In genomic region chr3:17583530-17583929, GRCh38 we compare ENCODE assay signal across 21 cellular contexts.
"Had no signal": no experiment of that assay in that cellular context is flagged by ENCODE, and none has a peak within 500 bp of the region (broad histone marks: within the 10 kb centered on the region; RNA-seq: fewer than 3 reads in every experiment).

No MANE protein-coding gene starts in this region.

- ATAC-seq: activated CD8-positive, alpha-beta memory T cell treated with anti-CD3 and anti-CD28 coated beads, Interleukin-2, amount 10 ng/mL, durations not matched to agents 7 days and 5 days; activated T-cell treated with anti-CD3 and anti-CD28 coated beads, Interleukin-2, amount 50 U/mL, for 4 hours; foreskin keratinocyte; natural killer cell treated with Interleukin-12 subunit alpha and Interleukin-12 subunit beta and Interleukin-15 and Interleukin-18, amount 100 ng/mL, for 72 hours had no signal

- DNase-seq: activated CD4-positive, alpha-beta memory T cell treated with anti-CD3 and anti-CD28 coated beads for 36 hours; activated CD4-positive, alpha-beta T cell treated with anti-CD3 and anti-CD28 coated beads for 1 hour; activated CD8-positive, alpha-beta memory T cell treated with anti-CD3 and anti-CD28 coated beads, Interleukin-2, amount 10 ng/mL, durations not matched to agents 7 days and 5 days; activated effector memory CD4-positive, alpha-beta T cell treated with anti-CD3 and anti-CD28 coated beads, Interleukin-2, amount 50 U/mL, for 16 hours; activated T-cell treated with anti-CD3 and anti-CD28 coated beads, Interleukin-2, amount 50 U/mL, for 4 hours; amniotic stem cell; central memory CD4-positive, alpha-beta T cell; effector CD4-positive, alpha-beta T cell; esophagus squamous epithelium; foreskin keratinocyte; glutamatergic neuron; stimulated activated CD4-positive, alpha-beta T cell treated with anti-CD3 and anti-CD28 coated beads, Interleukin-15, amount 100 ng/mL, for 24 hours; stimulated activated CD4-positive, alpha-beta T cell treated with anti-CD3 and anti-CD28 coated beads, Interleukin-4, amount 100 ng/mL, for 1 hour; stimulated activated naive CD4-positive, alpha-beta T cell; T-helper 9 cell; tibial artery; uterus had no signal

- H3K4me3 Mint-ChIP-seq: activated CD4-positive, alpha-beta memory T cell treated with anti-CD3 and anti-CD28 coated beads for 36 hours; activated CD8-positive, alpha-beta memory T cell treated with anti-CD3 and anti-CD28 coated beads, Interleukin-2, amount 10 ng/mL, durations not matched to agents 7 days and 5 days; activated naive CD4-positive, alpha-beta T cell treated with anti-CD3 and anti-CD28 coated beads, Interleukin-2, amount 50 U/mL, for 24 hours; activated T-cell treated with anti-CD3 and anti-CD28 coated beads, Interleukin-2, amount 50 U/mL, for 4 hours; natural killer cell treated with Interleukin-12 subunit alpha and Interleukin-12 subunit beta and Interleukin-15 and Interleukin-18, amount 100 ng/mL, for 72 hours had no signal

- H3K36me3 Mint-ChIP-seq: natural killer cell treated with Interleukin-12 subunit alpha and Interleukin-12 subunit beta and Interleukin-15 and Interleukin-18, amount 100 ng/mL, for 72 hours had no signal

- H3K4me3 ChIP-seq: coronary artery, esophagus squamous epithelium, skin epidermis, tibial artery, uterus had no signal

- H3K27ac Mint-ChIP-seq: activated CD4-positive, alpha-beta memory T cell treated with anti-CD3 and anti-CD28 coated beads for 36 hours; activated CD8-positive, alpha-beta memory T cell treated with anti-CD3 and anti-CD28 coated beads, Interleukin-2, amount 10 ng/mL, durations not matched to agents 7 days and 5 days; activated naive CD4-positive, alpha-beta T cell treated with anti-CD3 and anti-CD28 coated beads, Interleukin-2, amount 50 U/mL, for 24 hours; natural killer cell treated with Interleukin-12 subunit alpha and Interleukin-12 subunit beta and Interleukin-15 and Interleukin-18, amount 100 ng/mL, for 72 hours had no signal

- H3K9me3 Mint-ChIP-seq: activated CD4-positive, alpha-beta memory T cell treated with anti-CD3 and anti-CD28 coated beads for 36 hours; activated naive CD4-positive, alpha-beta T cell treated with anti-CD3 and anti-CD28 coated beads, Interleukin-2, amount 50 U/mL, for 24 hours; activated T-cell treated with anti-CD3 and anti-CD28 coated beads, Interleukin-2, amount 50 U/mL, for 4 hours; natural killer cell treated with Interleukin-12 subunit alpha and Interleukin-12 subunit beta and Interleukin-15 and Interleukin-18, amount 100 ng/mL, for 72 hours had no signal

- H3K27me3 Mint-ChIP-seq: activated CD4-positive, alpha-beta memory T cell treated with anti-CD3 and anti-CD28 coated beads for 36 hours; activated CD8-positive, alpha-beta memory T cell treated with anti-CD3 and anti-CD28 coated beads, Interleukin-2, amount 10 ng/mL, durations not matched to agents 7 days and 5 days; activated naive CD4-positive, alpha-beta T cell treated with anti-CD3 and anti-CD28 coated beads, Interleukin-2, amount 50 U/mL, for 24 hours; natural killer cell treated with Interleukin-12 subunit alpha and Interleukin-12 subunit beta and Interleukin-15 and Interleukin-18, amount 100 ng/mL, for 72 hours had no signal
